Comparison of ENCODE assay signal across 1 cellular context in genomic region chr6:13695217-13695616, GRCh38.
TF ChIP-seq lines count a peak whose summit lies in the region.

No MANE protein-coding gene starts in this region.

TF ChIP-seq in K562, 482 proteins besides CTCF, POLR2A, EP300 and RAD21:
- peak; percentile 64 for TF ChIP-seq ZNF384 (IDR thresholded peaks at IDR 0.05; ENCODE audit: low read depth, low read length)
- TF ChIP-seq, protein P1, sequence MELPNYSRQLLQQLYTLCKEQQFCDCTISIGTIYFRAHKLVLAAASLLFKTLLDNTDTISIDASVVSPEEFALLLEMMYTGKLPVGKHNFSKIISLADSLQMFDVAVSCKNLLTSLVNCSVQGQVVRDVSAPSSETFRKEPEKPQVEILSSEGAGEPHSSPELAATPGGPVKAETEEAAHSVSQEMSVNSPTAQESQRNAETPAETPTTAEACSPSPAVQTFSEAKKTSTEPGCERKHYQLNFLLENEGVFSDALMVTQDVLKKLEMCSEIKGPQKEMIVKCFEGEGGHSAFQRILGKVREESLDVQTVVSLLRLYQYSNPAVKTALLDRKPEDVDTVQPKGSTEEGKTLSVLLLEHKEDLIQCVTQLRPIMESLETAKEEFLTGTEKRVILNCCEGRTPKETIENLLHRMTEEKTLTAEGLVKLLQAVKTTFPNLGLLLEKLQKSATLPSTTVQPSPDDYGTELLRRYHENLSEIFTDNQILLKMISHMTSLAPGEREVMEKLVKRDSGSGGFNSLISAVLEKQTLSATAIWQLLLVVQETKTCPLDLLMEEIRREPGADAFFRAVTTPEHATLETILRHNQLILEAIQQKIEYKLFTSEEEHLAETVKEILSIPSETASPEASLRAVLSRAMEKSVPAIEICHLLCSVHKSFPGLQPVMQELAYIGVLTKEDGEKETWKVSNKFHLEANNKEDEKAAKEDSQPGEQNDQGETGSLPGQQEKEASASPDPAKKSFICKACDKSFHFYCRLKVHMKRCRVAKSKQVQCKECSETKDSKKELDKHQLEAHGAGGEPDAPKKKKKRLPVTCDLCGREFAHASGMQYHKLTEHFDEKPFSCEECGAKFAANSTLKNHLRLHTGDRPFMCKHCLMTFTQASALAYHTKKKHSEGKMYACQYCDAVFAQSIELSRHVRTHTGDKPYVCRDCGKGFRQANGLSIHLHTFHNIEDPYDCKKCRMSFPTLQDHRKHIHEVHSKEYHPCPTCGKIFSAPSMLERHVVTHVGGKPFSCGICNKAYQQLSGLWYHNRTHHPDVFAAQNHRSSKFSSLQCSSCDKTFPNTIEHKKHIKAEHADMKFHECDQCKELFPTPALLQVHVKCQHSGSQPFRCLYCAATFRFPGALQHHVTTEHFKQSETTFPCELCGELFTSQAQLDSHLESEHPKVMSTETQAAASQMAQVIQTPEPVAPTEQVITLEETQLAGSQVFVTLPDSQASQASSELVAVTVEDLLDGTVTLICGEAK (IDR thresholded peaks at IDR 0.05), result peak; percentile 64; the same call in 1 of the 2 replicates
- TF ChIP-seq, protein P1 (CRISPR knock-in tag; IDR thresholded peaks at IDR 0.05), result no peak
- no peak for TF ChIP-seq HMG20B (CRISPR knock-in tag; IDR thresholded peaks at IDR 0.05)
